15 cellular contexts compared by ENCODE assay signal in genomic region chr1:184914149-184914548, GRCh38.
"Had no signal": no experiment of that assay in that cellular context is flagged by ENCODE, and none has a peak within 500 bp of the region (broad histone marks: within the 10 kb centered on the region; RNA-seq: fewer than 3 reads in every experiment).

No MANE protein-coding gene starts in this region.

- H3K4me1 ChIP-seq: parathyroid adenoma, thyroid gland, upper lobe of right lung had no signal

- H3K27ac ChIP-seq: lower lobe of right lung, parathyroid adenoma, right atrium auricular region, thyroid gland, upper lobe of right lung had no signal

- H3K9me3 ChIP-seq: heart left ventricle, lower lobe of right lung, right atrium auricular region, thyroid gland, upper lobe of right lung had no signal

- DNase-seq: effector memory CD4-positive, alpha-beta T cell; foreskin fibroblast; heart left ventricle; hippocampal formation; kidney glomerular epithelial cell; lower lobe of right lung; stimulated activated CD4-positive, alpha-beta T cell treated with anti-CD3 and anti-CD28 coated beads, Interleukin-2, amount 100 ng/mL, for 48 hours; stimulated activated naive CD4-positive, alpha-beta T cell treated with Interleukin-2 at 50 U/mL for 16 hours; thyroid gland; upper lobe of right lung had no signal

- H3K9ac ChIP-seq: parathyroid adenoma had no signal

- H3K27me3 ChIP-seq: heart left ventricle, right atrium auricular region, thyroid gland, upper lobe of right lung had no signal

- H3K4me3 ChIP-seq: heart left ventricle, lower lobe of right lung, right atrium auricular region, smooth muscle cell, thyroid gland, upper lobe of right lung had no signal

- H3K36me3 ChIP-seq: heart left ventricle, lower lobe of right lung, right atrium auricular region, thyroid gland, upper lobe of right lung had no signal

- ATAC-seq: esophagus mucosa, left lobe of liver, lower lobe of right lung, upper lobe of right lung had no signal
